19 cellular contexts compared by ENCODE assay signal in genomic region chr14:86673523-86673969, GRCh38.
A peak's percentile ranks its signal among the peaks of the same experiment; 100 is the strongest.
DNase-seq lines count a peak whose midpoint lies in the region; ATAC-seq and TF ChIP-seq lines count a peak whose summit lies in the region.
"Had no signal": no experiment of that assay in that cellular context is flagged by ENCODE, and none has a peak within 500 bp of the region (broad histone marks: within the 10 kb centered on the region; RNA-seq: fewer than 3 reads in every experiment).

No MANE protein-coding gene starts in this region.

- H3K27ac ChIP-seq in RWPE2 (ENCODE audit: poor library complexity, severe bottlenecking) (peak overlapping the region; percentile 44), left lung (no peak overlapping the region), stomach (no peak overlapping the region)
- H3K27ac ChIP-seq: coronary artery, gastroesophageal sphincter, HL-60, KMS-11, sigmoid colon, uterus had no signal

- no peak for TF ChIP-seq POLR2A in stomach (IDR thresholded peaks at IDR 0.05)

- no peak for TF ChIP-seq EP300 in stomach (IDR thresholded peaks at IDR 0.05)

- H3K27me3 ChIP-seq in RWPE2 (ENCODE audit: insufficient read depth, poor library complexity, severe bottlenecking) = no peaks in the 10 kb centered on the region
- no peaks in the 10 kb centered on the region for H3K27me3 ChIP-seq in left lung
- no peaks in the 10 kb centered on the region for H3K27me3 ChIP-seq in stomach
- H3K27me3 ChIP-seq: gastroesophageal sphincter, sigmoid colon, uterus had no signal

- peaks cover 31% of the 10 kb centered on the region for H3K4me1 ChIP-seq in RWPE2 (ENCODE audit: insufficient read depth, poor library complexity, severe bottlenecking)
- H3K4me1 ChIP-seq in left lung = no peaks in the 10 kb centered on the region
- no peaks in the 10 kb centered on the region for H3K4me1 ChIP-seq in stomach
- H3K4me1 ChIP-seq: gastroesophageal sphincter, uterus had no signal

- TF ChIP-seq CTCF in RWPE2 (IDR thresholded peaks at IDR 0.05; ENCODE audit: poor library complexity, severe bottlenecking) (no peak), left lung (IDR thresholded peaks at IDR 0.05) (no peak), stomach (IDR thresholded peaks at IDR 0.05) (no peak)

- no peak overlapping the region for H3K4me3 ChIP-seq in RWPE2 (ENCODE audit: severe bottlenecking)
- H3K4me3 ChIP-seq in left lung = no peak overlapping the region
- no peak overlapping the region for H3K4me3 ChIP-seq in stomach
- H3K4me3 ChIP-seq: coronary artery, gastroesophageal sphincter, sigmoid colon, uterus had no signal

- ATAC-seq in RWPE2 (ENCODE audit: low read depth) = peak; percentile 94
- ATAC-seq in left lung = peak; percentile 98
- no peak for ATAC-seq in HG02588 (IDR thresholded peaks at IDR 0.05; ENCODE audit: unreplicated experiment)
- ATAC-seq: activated T-cell treated with anti-CD3 and anti-CD28 coated beads, Interleukin-2, amount 50 U/mL, for 4 hours; gastroesophageal sphincter; stimulated activated naive CD8-positive, alpha-beta T cell treated with anti-CD3 and anti-CD28 coated beads, Interleukin-15, amount 100 ng/mL, for 72 hours had no signal

- intact Hi-C loops in left lung (cut with DNase I) (no loop called here), stomach (cut with DNase I; ENCODE audit: low total_unique reads) (no loop called here)

- H3K9me3 ChIP-seq in RWPE2 (ENCODE audit: severe bottlenecking) (no peaks in the 10 kb centered on the region), left lung (no peaks in the 10 kb centered on the region), stomach (no peaks in the 10 kb centered on the region)
- H3K9me3 ChIP-seq: gastroesophageal sphincter, sigmoid colon, uterus had no signal

- H3K36me3 ChIP-seq in RWPE2 (ENCODE audit: low read depth) (no peaks in the 10 kb centered on the region), left lung (no peaks in the 10 kb centered on the region), stomach (no peaks in the 10 kb centered on the region)
- H3K36me3 ChIP-seq: gastroesophageal sphincter, sigmoid colon, uterus had no signal

- peak; percentile 13 for DNase-seq in NCI-H510A treated with DMSO at 0.1 percent for 48 hours (lab: John Stamatoyannopoulos, UW)
- DNase-seq in NCI-H510A (lab: John Stamatoyannopoulos, UW) = no peak
- peak; percentile 49 for DNase-seq in RWPE2 (ENCODE audit: low spot score)
- DNase-seq in left lung = peak in 1 of 2 donors; percentile 36
- peak; percentile 34 for DNase-seq in stomach
- DNase-seq in glomerular visceral epithelial cell (ENCODE audit: extremely low spot score) = no peak
- DNase-seq in activated CD8-positive, alpha-beta memory T cell treated with anti-CD3 and anti-CD28 coated beads, Interleukin-2, amount 50 U/mL, for 48 hours = no peak
- DNase-seq: activated CD4-positive, alpha-beta T cell treated with anti-CD3 and anti-CD28 coated beads, Interleukin-2, amount 50 U/mL, for 4 hours; activated T-cell treated with anti-CD3 and anti-CD28 coated beads, Interleukin-2, amount 50 U/mL, for 4 hours; NCI-H1105 treated with DMSO at 0.1 percent for 48 hours; sigmoid colon; stimulated activated CD4-positive, alpha-beta T cell treated with anti-CD3 and anti-CD28 coated beads, Interleukin-1b, Interleukin-23, amount 100 ng/mL, for 48 hours; stimulated activated naive CD8-positive, alpha-beta T cell treated with anti-CD3 and anti-CD28 coated beads, Interleukin-15, amount 100 ng/mL, for 72 hours; uterus had no signal

Comparison
In these comparisons a context has a peak if more than half of its experiments do, and no peak if none do; other contexts are left out.
1. DNase-seq: peak in NCI-H510A treated with DMSO at 0.1 percent for 48 hours (single experiment), RWPE2 (single experiment) and stomach (single experiment); none in NCI-H510A (single experiment), glomerular visceral epithelial cell (single experiment) and activated CD8-positive, alpha-beta memory T cell treated with anti-CD3 and anti-CD28 coated beads, Interleukin-2, amount 50 U/mL, for 48 hours (single experiment).